8 cellular contexts compared by ENCODE assay signal in genomic region chrX:135421537-135421931, GRCh38. TPM values are rescaled to one million over a fixed set of nuclear protein-coding genes. Genes with fewer than 3 reads are reported as not detected.
DNase-seq lines count a peak whose midpoint lies in the region; ATAC-seq and TF ChIP-seq lines count a peak whose summit lies in the region.

No MANE protein-coding gene starts in this region.

- H3K36me3 ChIP-seq in lung (ENCODE audit: control insufficient read depth in 2 of 2, insufficient read depth in 2 of 2, low read length in 2 of 2): no peaks in the 10 kb centered on the region

- CTCF ChIA-PET in AG04450 (lab: Charles Lee): no interaction called here

- DNase-seq in AG04450 (ENCODE audit: low read depth, low spot score) (peak; percentile 6), NCI-H460 (ENCODE audit: extremely low read depth, low read depth) (peak; percentile 77), dermis blood vessel endothelial cell (peak; percentile 80), lung (ENCODE audit: low spot score) (peak; percentile 86)
- DNase-seq in activated CD4-positive, alpha-beta T cell treated with anti-CD3 and anti-CD28 coated beads, Interleukin-2, amount 50 U/mL, for 24 hours (ENCODE audit: low read depth in 1 of 2, low spot score in 1 of 2): peak; percentile 69 to 80
- DNase-seq in stimulated activated CD4-positive, alpha-beta T cell treated with anti-CD3 and anti-CD28 coated beads, Interleukin-4, amount 100 ng/mL, for 48 hours (ENCODE audit: low read depth in 2 of 2): peak; percentile 79 to 80

- peak; percentile 93 for ATAC-seq in GM19025 (IDR thresholded peaks at IDR 0.05; ENCODE audit: low read depth, unreplicated experiment)
- ATAC-seq in HG03196 (IDR thresholded peaks at IDR 0.05; ENCODE audit: unreplicated experiment): peak; percentile 94
- peak; percentile 92 for ATAC-seq in lung (ENCODE audit: insufficient read depth, low FRiP score)

- TF ChIP-seq CTCF in AG04450 (IDR thresholded peaks at IDR 0.05; ENCODE audit: low read depth, low read length): no peak
- TF ChIP-seq CTCF in lung (IDR thresholded peaks at IDR 0.05; ENCODE audit: control extremely low read depth, extremely low read depth): no peak

- no peak overlapping the region for H3K27ac ChIP-seq in AG04450 (ENCODE audit: low read depth, low read length)
- peak overlapping the region in 1 of 2 donors; percentile 21 for H3K27ac ChIP-seq in lung (ENCODE audit: low read depth in 1 of 2, low read length in 1 of 2)

- H3K4me3 ChIP-seq in AG04450 (ENCODE audit: low read depth, low read length) (peak overlapping the region; percentile 29), lung (no peak overlapping the region)

- POLR2A ChIA-PET in AG04450 (lab: Yijun Ruan, JAX): no interaction called here

- H3K27me3 ChIP-seq in AG04450 (ENCODE audit: control insufficient read depth, insufficient read depth, low read length): peaks cover 6% of the 10 kb centered on the region
- H3K27me3 ChIP-seq in lung (ENCODE audit: control insufficient read depth, insufficient read depth): no peaks in the 10 kb centered on the region

- H3K9me3 ChIP-seq in AG04450 (ENCODE audit: control insufficient read depth, insufficient read depth, low read length) (no peaks in the 10 kb centered on the region), lung (ENCODE audit: control insufficient read depth in 2 of 2, insufficient read depth in 1 of 2, low read length in 1 of 2) (peaks cover 0 to 3% of the 10 kb centered on the region in 2 donors)

- H3K4me1 ChIP-seq in lung (ENCODE audit: control insufficient read depth in 2 of 2, insufficient read depth in 2 of 2, low read length in 2 of 2): no peaks in the 10 kb centered on the region

- 2 to 34% methylated on average over 17 to 29 of the region's 29 CpGs for WGBS in lung, 2 donors

RNA-seq across cellular contexts. Expression of gene SMIM10L2A, which starts 0.2 kb away (rescaled TPM):
- polyA plus RNA-seq in AG04450 (2011; rRNA removed) (0.04 and 0.06 TPM in 2 replicates), lung (1 to 10 TPM in 1 of 2 donors, under 1 TPM in 1; 0.48 to 1.7 TPM)
- 0.09 TPM in 2 replicates for polyA minus RNA-seq in AG04450 (2011; rRNA and poly(A)+ RNA removed)
- 2.8 and 3.3 TPM in 2 replicates for total RNA-seq in NCI-H460 (2014; rRNA removed; shearing (Covaris generic))
- 11.4 and 12.3 TPM in 2 replicates for polyA plus RNA-seq in NCI-H460 (2014; cell fraction: nucleus; rRNA removed)
- total RNA-seq in dermis blood vessel endothelial cell (0.70 and 1.0 TPM in 2 replicates), lung (1 to 10 TPM; 1.5 to 2.4 TPM)

Comparison
In these comparisons a context has a peak if more than half of its experiments do, and no peak if none do; other contexts are left out.
1. DNase-seq: peak in every context shown above with its lines; median percentile 86 in lung; 80 in dermis blood vessel endothelial cell; 80 in stimulated activated CD4-positive, alpha-beta T cell treated with anti-CD3 and anti-CD28 coated beads, Interleukin-4, amount 100 ng/mL, for 48 hours; 77 in NCI-H460; 74 in activated CD4-positive, alpha-beta T cell treated with anti-CD3 and anti-CD28 coated beads, Interleukin-2, amount 50 U/mL, for 24 hours; 6 in AG04450.